25 cellular contexts compared by ENCODE assay signal in the genomic region with DNA sequence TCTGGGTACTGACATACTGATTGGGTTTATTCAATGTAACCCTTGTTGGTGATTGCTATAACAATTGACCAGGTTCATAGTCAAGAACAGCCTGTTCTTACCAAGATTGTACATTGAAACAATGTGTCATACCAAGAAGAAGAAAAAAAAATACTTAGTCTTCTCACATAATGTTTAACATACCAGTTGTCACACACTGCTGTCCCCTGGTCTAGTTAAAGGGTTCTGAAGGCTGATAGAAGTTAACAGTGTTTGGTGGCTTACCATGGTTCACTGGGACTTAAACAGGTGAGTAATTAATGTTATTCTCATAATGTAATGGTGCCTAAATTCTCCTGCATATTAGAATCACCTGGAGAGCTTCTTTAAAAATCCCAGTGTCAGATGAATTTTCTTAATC. TPM values are rescaled to one million over a fixed set of nuclear protein-coding genes. Genes with fewer than 3 reads are reported as not detected.
DNase-seq lines count a peak whose midpoint lies in the region; ATAC-seq and TF ChIP-seq lines count a peak whose summit lies in the region.
"Had no signal": no experiment of that assay in that cellular context is flagged by ENCODE, and none has a peak within 500 bp of the region (broad histone marks: within the 10 kb centered on the region; RNA-seq: fewer than 3 reads in every experiment).

No MANE protein-coding gene starts in this region.

- TF ChIP-seq CTCF in transverse colon (IDR thresholded peaks at IDR 0.05) = no peak
- no peak for TF ChIP-seq CTCF in tibial nerve (IDR thresholded peaks at IDR 0.05)

- H3K9me3 ChIP-seq in transverse colon (peaks cover 8 to 9% of the 10 kb centered on the region in 2 donors), tibial nerve (peaks cover 0 to 14% (median 0%) of the 10 kb centered on the region in 4 donors)

- H3K27me3 ChIP-seq in transverse colon (no peaks in the 10 kb centered on the region), tibial nerve (no peaks in the 10 kb centered on the region)
- H3K27me3 ChIP-seq: dorsolateral prefrontal cortex, neural progenitor cell had no signal

- H3K36me3 ChIP-seq in transverse colon (no peaks in the 10 kb centered on the region), tibial nerve (no peaks in the 10 kb centered on the region)
- H3K36me3 ChIP-seq: neural progenitor cell had no signal

- H3K4me3 ChIP-seq in transverse colon (peak overlapping the region in 1 of 4 donors; percentile 18), tibial nerve (no peak overlapping the region)
- H3K4me3 ChIP-seq: dorsolateral prefrontal cortex, neural progenitor cell, smooth muscle cell had no signal

- DNase-seq in transverse colon (no peak), tibial nerve (ENCODE audit: low spot score in 2 of 2) (no peak), NCI-H510A treated with DMSO at 0.1 percent for 48 hours (lab: John Stamatoyannopoulos, UW) (no peak), anterior cingulate cortex (lab: John Stamatoyannopoulos, UW) (no peak)
- DNase-seq: activated CD4-positive, CD25-positive, alpha-beta regulatory T cell treated with anti-CD3 and anti-CD28 coated beads, Interleukin-2, amount 50 U/mL, for 72 hours; activated CD8-positive, alpha-beta memory T cell treated with anti-CD3 and anti-CD28 coated beads for 24 hours; activated naive CD4-positive, alpha-beta T cell treated with anti-CD3 and anti-CD28 coated beads, Interleukin-2, amount 10 ng/mL, durations not matched to agents 7 days and 5 days; activated T-cell treated with anti-CD3 and anti-CD28 coated beads, Interleukin-2, amount 50 U/mL, for 48 hours; dorsolateral prefrontal cortex; foreskin fibroblast; HFFc6; immature natural killer cell; left ventricle myocardium superior; NCI-H2107; NCI-H524; stimulated activated CD4-positive, alpha-beta T cell treated with anti-CD3 and anti-CD28 coated beads, Interleukin-2, amount 100 ng/mL, for 48 hours; stimulated activated naive CD8-positive, alpha-beta T cell treated with anti-CD3 and anti-CD28 coated beads, Interleukin-15, Interleukin-2, amounts not matched to agents 100 U/mL and 50 U/mL, for 24 hours; trophoblast cell had no signal

- no peak for TF ChIP-seq EP300 in transverse colon (IDR thresholded peaks at IDR 0.05; ENCODE audit: low read depth)
- TF ChIP-seq EP300 in tibial nerve (IDR thresholded peaks at IDR 0.05) = no peak

- intact Hi-C loops in transverse colon (cut with DNase I; ENCODE audit: low total_unique reads) = no loop called here

- H3K27ac ChIP-seq in transverse colon (peak overlapping the region; percentile 49 to 80 (median 70)), tibial nerve (no peak overlapping the region)
- H3K27ac ChIP-seq: dorsolateral prefrontal cortex, epithelial cell of prostate, neural progenitor cell had no signal

- peak; percentile 54 for ATAC-seq in GM19025 (IDR thresholded peaks at IDR 0.05; ENCODE audit: low read depth, unreplicated experiment)
- ATAC-seq in HG02623 (IDR thresholded peaks at IDR 0.05; ENCODE audit: unreplicated experiment) = peak; percentile 39
- ATAC-seq in HG03558 (IDR thresholded peaks at IDR 0.05; ENCODE audit: extremely low read depth, unreplicated experiment) = peak; percentile 32
- ATAC-seq: left ventricle myocardium superior; SK-N-SH treated with all-trans-retinoic acid at 6 μM for 48 hours; stimulated activated naive CD8-positive, alpha-beta T cell treated with anti-CD3 and anti-CD28 coated beads, Interleukin-15, Interleukin-2, amounts not matched to agents 100 U/mL and 50 U/mL, for 24 hours had no signal

- H3K4me1 ChIP-seq in transverse colon (peaks cover 0 to 18% (median 6%) of the 10 kb centered on the region in 4 donors), tibial nerve (no peaks in the 10 kb centered on the region)
- H3K4me1 ChIP-seq: neural progenitor cell had no signal

- TF ChIP-seq POLR2A in transverse colon (IDR thresholded peaks at IDR 0.05) (peak; percentile 53), tibial nerve (IDR thresholded peaks at IDR 0.05) (no peak)

- in situ Hi-C loops in transverse colon (cut with MboI; ENCODE audit: low pct_ligation_motif_present in 1 of 4, low pct_unique_long_range_greater_than_20kb in 1 of 4, low sequenced_read_pairs in 3 of 4) = no loop called here

RNA-seq across cellular contexts. Expression of gene CDC42SE2, which starts 18.5 kb away (rescaled TPM):
- total RNA-seq in transverse colon (100 to 1,000 TPM in 2 of 4 donors, 10 to 100 TPM in 2; 71.8 to 118 (median 91.8) TPM), tibial nerve (10 to 100 TPM; 23.1 to 31.8 (median 28.0) TPM)

Comparison
In these comparisons a context has a peak if more than half of its experiments do, and no peak if none do; other contexts are left out.
1. H3K27ac ChIP-seq: peak in transverse colon (4 of 4); none in tibial nerve (0 of 4).
2. Peak in every context shown above with its lines, with median percentiles within 50 percentile points of each other: ATAC-seq.